Comparison of ENCODE assay signal across 8 cellular contexts in genomic region chr1:7549693-7550161, GRCh38.
A peak's percentile ranks its signal among the peaks of the same experiment; 100 is the strongest.
DNase-seq lines count a peak whose midpoint lies in the region; ATAC-seq and TF ChIP-seq lines count a peak whose summit lies in the region.

No MANE protein-coding gene starts in this region.

- H3K27me3 Mint-ChIP-seq in activated CD4-positive, alpha-beta T cell treated with anti-CD3 and anti-CD28 coated beads, Interleukin-2, amount 10 ng/mL, durations not matched to agents 7 days and 5 days: no peaks in the 10 kb centered on the region
- H3K27me3 Mint-ChIP-seq in stimulated activated memory B cell treated with anti-CD40 and anti-IgM and Interleukin-4, amounts not matched to agents 10 μg/mL and 1 μg/mL and 100 μg/mL, for 72 hours: peaks cover 41% of the 10 kb centered on the region

- H3F3A ChIP-seq in SK-N-SH (replicated peaks; ENCODE audit: insufficient read depth): peaks cover 5% of the 10 kb centered on the region

- H3K9me3 Mint-ChIP-seq in activated CD4-positive, alpha-beta T cell treated with anti-CD3 and anti-CD28 coated beads, Interleukin-2, amount 10 ng/mL, durations not matched to agents 7 days and 5 days: no peaks in the 10 kb centered on the region
- peaks cover 3% of the 10 kb centered on the region for H3K9me3 Mint-ChIP-seq in stimulated activated memory B cell treated with anti-CD40 and anti-IgM and Interleukin-4, amounts not matched to agents 10 μg/mL and 1 μg/mL and 100 μg/mL, for 72 hours

- no peak for TF ChIP-seq CTCF in SK-N-SH (IDR thresholded peaks at IDR 0.05)
- no peak for TF ChIP-seq CTCF in foreskin keratinocyte (conservative IDR thresholded peaks at IDR 0.05)

- H3K9me3 ChIP-seq in SK-N-SH: no peaks in the 10 kb centered on the region

- H3K4me3 ChIP-seq in SK-N-SH (ENCODE audit: low read depth in 2 of 2, low read length in 1 of 2): no peak overlapping the region

- no peaks in the 10 kb centered on the region for H3K9me2 ChIP-seq in SK-N-SH

- CTCF ChIA-PET in activated CD4-positive, alpha-beta T cell treated with anti-CD3 and anti-CD28 coated beads, Interleukin-2, amount 10 ng/mL, durations not matched to agents 7 days and 5 days (lab: Charles Lee): interaction anchor here (1.0 kb wide), 1 partner anchor 12 kb away, joined by 3 read pairs; no protein-coding TSS in a partner anchor
- CTCF ChIA-PET in SK-N-SH (lab: Yijun Ruan, JAX): interaction anchor here (1.0 to 4.9 kb wide), 2 partner anchors 10 to 89 kb away, joined by 3 to 19 read pairs; no protein-coding TSS in a partner anchor

- POLR2A ChIA-PET in activated CD4-positive, alpha-beta T cell treated with anti-CD3 and anti-CD28 coated beads, Interleukin-2, amount 10 ng/mL, durations not matched to agents 7 days and 5 days (lab: Charles Lee): no interaction called here
- POLR2A ChIA-PET in SK-N-SH (lab: Yijun Ruan, JAX): interaction anchor here (1.4 kb wide), 1 partner anchor 80 kb away, joined by 3 read pairs; no protein-coding TSS in a partner anchor

- H3K4me2 ChIP-seq in SK-N-SH: peak overlapping the region; percentile 50; the same call in 1 of the 2 replicates

- in situ Hi-C loops in G401 (cut with HindIII; ENCODE audit: low sequenced_read_pairs): no loop called here

- H3K27ac ChIP-seq in SK-N-SH (ENCODE audit: low read depth in 2 of 2, low read length in 1 of 2): peak overlapping the region; percentile 11 to 75
- H3K27ac ChIP-seq in foreskin keratinocyte: peak overlapping the region; percentile 90

- no peaks in the 10 kb centered on the region for H3K36me3 Mint-ChIP-seq in activated CD4-positive, alpha-beta T cell treated with anti-CD3 and anti-CD28 coated beads, Interleukin-2, amount 10 ng/mL, durations not matched to agents 7 days and 5 days (ENCODE audit: low read depth)
- no peaks in the 10 kb centered on the region for H3K36me3 Mint-ChIP-seq in stimulated activated memory B cell treated with anti-CD40 and anti-IgM and Interleukin-4, amounts not matched to agents 10 μg/mL and 1 μg/mL and 100 μg/mL, for 72 hours

- peak overlapping the region; percentile 27; the same call in 1 of the 2 replicates for H2AFZ ChIP-seq in SK-N-SH (ENCODE audit: low read depth)

- H3K9ac ChIP-seq in SK-N-SH: peak overlapping the region; percentile 45; the same call in 1 of the 2 replicates

- TF ChIP-seq EP300 in SK-N-SH (IDR thresholded peaks at IDR 0.05; ENCODE audit: borderline replicate concordance in 1 of 2, low read depth in 1 of 2, low read length in 1 of 2): no peak

- H3K27me3 ChIP-seq in SK-N-SH (ENCODE audit: insufficient read depth) (no peaks in the 10 kb centered on the region), foreskin keratinocyte (peaks cover 10% of the 10 kb centered on the region)

- WGBS in SK-N-SH (ENCODE audit: low lambda C conversion rate): 22% methylated on average over 4 of the region's 4 CpGs

- no peak for DNase-seq in activated CD4-positive, alpha-beta T cell treated with anti-CD3 and anti-CD28 coated beads, Interleukin-2, amount 10 ng/mL, durations not matched to agents 7 days and 5 days
- DNase-seq in activated CD4-positive, alpha-beta T cell treated with anti-CD3 and anti-CD28 coated beads, Interleukin-2, amount 50 U/mL, for 1 hour: no peak
- DNase-seq in SK-N-SH: no peak
- peak; percentile 69 to 80 for DNase-seq in foreskin keratinocyte
- no peak for DNase-seq in Ammon's horn (ENCODE audit: low spot score)
- DNase-seq in amygdala (lab: John Stamatoyannopoulos, UW): no peak
- no peak for DNase-seq in G401 (ENCODE audit: low spot score)

- no peaks in the 10 kb centered on the region for H3K79me2 ChIP-seq in SK-N-SH (ENCODE audit: insufficient read depth)

- no peaks in the 10 kb centered on the region for H4K20me1 ChIP-seq in SK-N-SH (ENCODE audit: insufficient read depth)

- peak; percentile 67 for ATAC-seq in foreskin keratinocyte
- ATAC-seq in stimulated activated memory B cell treated with anti-CD40 and anti-IgM and Interleukin-4, amounts not matched to agents 10 μg/mL and 1 μg/mL and 100 μg/mL, for 72 hours: no peak

- peaks cover 9% of the 10 kb centered on the region for H3K4me1 Mint-ChIP-seq in activated CD4-positive, alpha-beta T cell treated with anti-CD3 and anti-CD28 coated beads, Interleukin-2, amount 10 ng/mL, durations not matched to agents 7 days and 5 days
- H3K4me1 Mint-ChIP-seq in stimulated activated memory B cell treated with anti-CD40 and anti-IgM and Interleukin-4, amounts not matched to agents 10 μg/mL and 1 μg/mL and 100 μg/mL, for 72 hours: peaks cover 13% of the 10 kb centered on the region

- peaks cover 11 to 43% of the 10 kb centered on the region in 2 experiments; a peak in 3 of 4 replicates for H3K4me1 ChIP-seq in SK-N-SH (ENCODE audit: control insufficient read depth in 1 of 2, insufficient read depth in 2 of 2, low read depth in 1 of 2, low read length in 1 of 2)
- H3K4me1 ChIP-seq in foreskin keratinocyte: peaks cover 12% of the 10 kb centered on the region

- no peaks in the 10 kb centered on the region for H3K36me3 ChIP-seq in SK-N-SH (replicated peaks in 1 of 2; ENCODE audit: control insufficient read depth in 1 of 2, insufficient read depth in 2 of 2, low read length in 1 of 2)

- no peak overlapping the region for H3K4me3 Mint-ChIP-seq in activated CD4-positive, alpha-beta T cell treated with anti-CD3 and anti-CD28 coated beads, Interleukin-2, amount 10 ng/mL, durations not matched to agents 7 days and 5 days
- no peak overlapping the region for H3K4me3 Mint-ChIP-seq in stimulated activated memory B cell treated with anti-CD40 and anti-IgM and Interleukin-4, amounts not matched to agents 10 μg/mL and 1 μg/mL and 100 μg/mL, for 72 hours

- H3K27ac Mint-ChIP-seq in activated CD4-positive, alpha-beta T cell treated with anti-CD3 and anti-CD28 coated beads, Interleukin-2, amount 10 ng/mL, durations not matched to agents 7 days and 5 days: peak overlapping the region; percentile 63
- peak overlapping the region; percentile 67 for H3K27ac Mint-ChIP-seq in stimulated activated memory B cell treated with anti-CD40 and anti-IgM and Interleukin-4, amounts not matched to agents 10 μg/mL and 1 μg/mL and 100 μg/mL, for 72 hours

- no peak for TF ChIP-seq RAD21 in SK-N-SH (IDR thresholded peaks at IDR 0.05; ENCODE audit: low read length)

TF ChIP-seq in SK-N-SH, 30 proteins besides CTCF, POLR2A, EP300 and RAD21:
- TF ChIP-seq ELF1 (IDR thresholded peaks at IDR 0.05) (no peak), NFIC (IDR thresholded peaks at IDR 0.05; ENCODE audit: borderline replicate concordance) (no peak), FOXJ3 (CRISPR knock-in tag; IDR thresholded peaks at IDR 0.05) (no peak), TCF12 (IDR thresholded peaks at IDR 0.05) (no peak), FOSL2 (IDR thresholded peaks at IDR 0.05; ENCODE audit: borderline replicate concordance, low read depth) (no peak), RXRA (IDR thresholded peaks at IDR 0.05; ENCODE audit: borderline replicate concordance, low read depth) (no peak), EZH2phosphoT487 (IDR thresholded peaks at IDR 0.05; ENCODE audit: borderline replicate concordance, low read depth) (no peak), JUND (IDR thresholded peaks at IDR 0.05) (no peak), GABPA (IDR thresholded peaks at IDR 0.05; ENCODE audit: low read depth) (no peak), SMC3 (IDR thresholded peaks at IDR 0.05; ENCODE audit: low read depth, low read length) (no peak), SIN3A (IDR thresholded peaks at IDR 0.05; ENCODE audit: borderline replicate concordance, low read depth, low read length) (no peak), GATA2 (CRISPR knock-in tag; IDR thresholded peaks at IDR 0.05) (no peak), FOXM1 (IDR thresholded peaks at IDR 0.05; ENCODE audit: low read depth) (no peak), POLR2AphosphoS5 (IDR thresholded peaks at IDR 0.05; ENCODE audit: low read depth, low read length) (no peak), CHD2 (IDR thresholded peaks at IDR 0.05; ENCODE audit: low read length, partially characterized antibody) (no peak)
- TF ChIP-seq, protein P1, sequence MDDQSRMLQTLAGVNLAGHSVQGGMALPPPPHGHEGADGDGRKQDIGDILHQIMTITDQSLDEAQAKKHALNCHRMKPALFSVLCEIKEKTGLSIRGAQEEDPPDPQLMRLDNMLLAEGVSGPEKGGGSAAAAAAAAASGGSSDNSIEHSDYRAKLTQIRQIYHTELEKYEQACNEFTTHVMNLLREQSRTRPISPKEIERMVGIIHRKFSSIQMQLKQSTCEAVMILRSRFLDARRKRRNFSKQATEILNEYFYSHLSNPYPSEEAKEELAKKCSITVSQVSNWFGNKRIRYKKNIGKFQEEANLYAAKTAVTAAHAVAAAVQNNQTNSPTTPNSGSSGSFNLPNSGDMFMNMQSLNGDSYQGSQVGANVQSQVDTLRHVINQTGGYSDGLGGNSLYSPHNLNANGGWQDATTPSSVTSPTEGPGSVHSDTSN (IDR thresholded peaks at IDR 0.05): no peak
- TF ChIP-seq, protein P2, sequence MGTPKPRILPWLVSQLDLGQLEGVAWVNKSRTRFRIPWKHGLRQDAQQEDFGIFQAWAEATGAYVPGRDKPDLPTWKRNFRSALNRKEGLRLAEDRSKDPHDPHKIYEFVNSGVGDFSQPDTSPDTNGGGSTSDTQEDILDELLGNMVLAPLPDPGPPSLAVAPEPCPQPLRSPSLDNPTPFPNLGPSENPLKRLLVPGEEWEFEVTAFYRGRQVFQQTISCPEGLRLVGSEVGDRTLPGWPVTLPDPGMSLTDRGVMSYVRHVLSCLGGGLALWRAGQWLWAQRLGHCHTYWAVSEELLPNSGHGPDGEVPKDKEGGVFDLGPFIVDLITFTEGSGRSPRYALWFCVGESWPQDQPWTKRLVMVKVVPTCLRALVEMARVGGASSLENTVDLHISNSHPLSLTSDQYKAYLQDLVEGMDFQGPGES (IDR thresholded peaks at IDR 0.05; ENCODE audit: low read depth, low read length): no peak

Comparison
In these comparisons a context has a peak if more than half of its experiments do, and no peak if none do; other contexts are left out.
1. DNase-seq: peak in foreskin keratinocyte (2 of 2); none in activated CD4-positive, alpha-beta T cell treated with anti-CD3 and anti-CD28 coated beads, Interleukin-2, amount 10 ng/mL, durations not matched to agents 7 days and 5 days (single experiment), activated CD4-positive, alpha-beta T cell treated with anti-CD3 and anti-CD28 coated beads, Interleukin-2, amount 50 U/mL, for 1 hour (single experiment), SK-N-SH (single experiment), Ammon's horn (single experiment), amygdala (0 of 56) and G401 (single experiment).